In genomic region chr6:56955171-56956155, GRCh38 we compare ENCODE assay signal across 1 cellular context.
TF ChIP-seq lines count a peak whose summit lies in the region.

No MANE protein-coding gene starts in this region.

TF ChIP-seq in HepG2, 621 proteins besides CTCF, POLR2A, EP300 and RAD21 (continued from another document and continues in another):
- TF ChIP-seq, protein P1, sequence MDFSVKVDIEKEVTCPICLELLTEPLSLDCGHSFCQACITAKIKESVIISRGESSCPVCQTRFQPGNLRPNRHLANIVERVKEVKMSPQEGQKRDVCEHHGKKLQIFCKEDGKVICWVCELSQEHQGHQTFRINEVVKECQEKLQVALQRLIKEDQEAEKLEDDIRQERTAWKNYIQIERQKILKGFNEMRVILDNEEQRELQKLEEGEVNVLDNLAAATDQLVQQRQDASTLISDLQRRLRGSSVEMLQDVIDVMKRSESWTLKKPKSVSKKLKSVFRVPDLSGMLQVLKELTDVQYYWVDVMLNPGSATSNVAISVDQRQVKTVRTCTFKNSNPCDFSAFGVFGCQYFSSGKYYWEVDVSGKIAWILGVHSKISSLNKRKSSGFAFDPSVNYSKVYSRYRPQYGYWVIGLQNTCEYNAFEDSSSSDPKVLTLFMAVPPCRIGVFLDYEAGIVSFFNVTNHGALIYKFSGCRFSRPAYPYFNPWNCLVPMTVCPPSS (IDR thresholded peaks at IDR 0.05) = no peak
- TF ChIP-seq HOXA5 (CRISPR knock-in tag; IDR thresholded peaks at IDR 0.05) (peak; percentile 76; the same call in 1 of the 2 replicates), ATRX (CRISPR knock-in tag; IDR thresholded peaks at IDR 0.05; ENCODE audit: borderline replicate concordance) (no peak), ZSCAN31 (CRISPR knock-in tag; IDR thresholded peaks at IDR 0.05; ENCODE audit: low read depth) (peak; percentile 60; the same call in 1 of the 2 replicates), HINFP (CRISPR knock-in tag; IDR thresholded peaks at IDR 0.05; ENCODE audit: low read depth) (peak; percentile 95), ATF2 (CRISPR knock-in tag; IDR thresholded peaks at IDR 0.05) (peak; percentile 29; the same call in 1 of the 2 replicates), ZNF136 (CRISPR knock-in tag; IDR thresholded peaks at IDR 0.05; ENCODE audit: low read depth) (no peak), SAP130 (CRISPR knock-in tag; IDR thresholded peaks at IDR 0.05; ENCODE audit: low read depth) (peak; percentile 59), ZNF703 (CRISPR knock-in tag; IDR thresholded peaks at IDR 0.05; ENCODE audit: borderline replicate concordance) (0 out of 2 replicates have a peak, but pooled peaks have one; percentile 32), SIX1 (CRISPR knock-in tag; IDR thresholded peaks at IDR 0.05; ENCODE audit: borderline replicate concordance) (no peak), HMGXB4 (CRISPR knock-in tag; IDR thresholded peaks at IDR 0.05; ENCODE audit: borderline replicate concordance in 1 of 2, low read depth in 1 of 2) (peak; percentile 90 to 97), MED8 (CRISPR knock-in tag; IDR thresholded peaks at IDR 0.05; ENCODE audit: insufficient replicate concordance) (peak; percentile 37), ERF (CRISPR knock-in tag; IDR thresholded peaks at IDR 0.05) (0 out of 2 replicates have a peak, but pooled peaks have one; percentile 54), HNRNPUL1 (IDR thresholded peaks at IDR 0.05; ENCODE audit: low read depth, low read length) (no peak), ZNF749 (CRISPR knock-in tag; IDR thresholded peaks at IDR 0.05; ENCODE audit: borderline replicate concordance) (no peak), ZC3H4 (CRISPR knock-in tag; IDR thresholded peaks at IDR 0.05; ENCODE audit: borderline replicate concordance) (no peak), CENPT (CRISPR knock-in tag; IDR thresholded peaks at IDR 0.05; ENCODE audit: low read depth) (0 out of 2 replicates have a peak, but pooled peaks have one; percentile 27), NR2F6 (IDR thresholded peaks at IDR 0.05) (no peak), NR2F6 (CRISPR knock-in tag; IDR thresholded peaks at IDR 0.05) (peak; percentile 26; the same call in 1 of the 2 replicates), U2AF2 (IDR thresholded peaks at IDR 0.05; ENCODE audit: low read depth, low read length) (no peak), GTF3A (CRISPR knock-in tag; conservative IDR thresholded peaks at IDR 0.05) (no peak), ZNF460 (CRISPR knock-in tag; IDR thresholded peaks at IDR 0.05; ENCODE audit: borderline replicate concordance) (no peak), ZNF160 (CRISPR knock-in tag; IDR thresholded peaks at IDR 0.05) (no peak), ZBTB46 (CRISPR knock-in tag; IDR thresholded peaks at IDR 0.05; ENCODE audit: borderline replicate concordance) (no peak), HOXA3 (CRISPR knock-in tag; IDR thresholded peaks at IDR 0.05) (peak; percentile 36; the same call in 1 of the 2 replicates), BHLHE40 (IDR thresholded peaks at IDR 0.05; ENCODE audit: low read length) (0 out of 2 replicates have a peak, but pooled peaks have one; percentile 7), FOXP1 (IDR thresholded peaks at IDR 0.05) (no peak), FOXP1 (CRISPR knock-in tag; IDR thresholded peaks at IDR 0.05) (no peak), GFI1 (CRISPR knock-in tag; IDR thresholded peaks at IDR 0.05; ENCODE audit: borderline replicate concordance) (peak; percentile 69; the same call in 1 of the 2 replicates), ZNF225 (CRISPR knock-in tag; IDR thresholded peaks at IDR 0.05) (no peak), JDP2 (CRISPR knock-in tag; IDR thresholded peaks at IDR 0.05; ENCODE audit: borderline replicate concordance) (no peak), ZNF556 (CRISPR knock-in tag; IDR thresholded peaks at IDR 0.05; ENCODE audit: borderline replicate concordance) (peak; percentile 85; the same call in 1 of the 2 replicates)
- TF ChIP-seq, protein P2, sequence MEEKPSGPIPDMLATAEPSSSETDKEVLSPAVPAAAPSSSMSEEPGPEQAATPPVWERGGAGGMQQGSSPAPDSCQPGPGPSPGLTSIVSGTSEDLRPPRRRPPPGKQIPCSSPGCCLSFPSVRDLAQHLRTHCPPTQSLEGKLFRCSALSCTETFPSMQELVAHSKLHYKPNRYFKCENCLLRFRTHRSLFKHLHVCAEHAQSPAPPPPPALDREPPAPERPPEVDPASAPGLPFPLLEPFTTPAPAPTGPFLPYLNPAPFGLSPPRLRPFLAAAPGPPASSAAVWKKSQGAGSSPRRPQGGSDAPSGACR (CRISPR knock-in tag; IDR thresholded peaks at IDR 0.05) = peak; percentile 66; the same call in 1 of the 2 replicates
- TF ChIP-seq, protein P3, sequence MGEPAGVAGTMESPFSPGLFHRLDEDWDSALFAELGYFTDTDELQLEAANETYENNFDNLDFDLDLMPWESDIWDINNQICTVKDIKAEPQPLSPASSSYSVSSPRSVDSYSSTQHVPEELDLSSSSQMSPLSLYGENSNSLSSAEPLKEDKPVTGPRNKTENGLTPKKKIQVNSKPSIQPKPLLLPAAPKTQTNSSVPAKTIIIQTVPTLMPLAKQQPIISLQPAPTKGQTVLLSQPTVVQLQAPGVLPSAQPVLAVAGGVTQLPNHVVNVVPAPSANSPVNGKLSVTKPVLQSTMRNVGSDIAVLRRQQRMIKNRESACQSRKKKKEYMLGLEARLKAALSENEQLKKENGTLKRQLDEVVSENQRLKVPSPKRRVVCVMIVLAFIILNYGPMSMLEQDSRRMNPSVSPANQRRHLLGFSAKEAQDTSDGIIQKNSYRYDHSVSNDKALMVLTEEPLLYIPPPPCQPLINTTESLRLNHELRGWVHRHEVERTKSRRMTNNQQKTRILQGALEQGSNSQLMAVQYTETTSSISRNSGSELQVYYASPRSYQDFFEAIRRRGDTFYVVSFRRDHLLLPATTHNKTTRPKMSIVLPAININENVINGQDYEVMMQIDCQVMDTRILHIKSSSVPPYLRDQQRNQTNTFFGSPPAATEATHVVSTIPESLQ (CRISPR knock-in tag; conservative IDR thresholded peaks at IDR 0.05) = no peak
- TF ChIP-seq, protein P4, sequence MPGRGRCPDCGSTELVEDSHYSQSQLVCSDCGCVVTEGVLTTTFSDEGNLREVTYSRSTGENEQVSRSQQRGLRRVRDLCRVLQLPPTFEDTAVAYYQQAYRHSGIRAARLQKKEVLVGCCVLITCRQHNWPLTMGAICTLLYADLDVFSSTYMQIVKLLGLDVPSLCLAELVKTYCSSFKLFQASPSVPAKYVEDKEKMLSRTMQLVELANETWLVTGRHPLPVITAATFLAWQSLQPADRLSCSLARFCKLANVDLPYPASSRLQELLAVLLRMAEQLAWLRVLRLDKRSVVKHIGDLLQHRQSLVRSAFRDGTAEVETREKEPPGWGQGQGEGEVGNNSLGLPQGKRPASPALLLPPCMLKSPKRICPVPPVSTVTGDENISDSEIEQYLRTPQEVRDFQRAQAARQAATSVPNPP (CRISPR knock-in tag; IDR thresholded peaks at IDR 0.05) = 0 out of 2 replicates have a peak, but pooled peaks have one; percentile 10
- TF ChIP-seq, protein P5, sequence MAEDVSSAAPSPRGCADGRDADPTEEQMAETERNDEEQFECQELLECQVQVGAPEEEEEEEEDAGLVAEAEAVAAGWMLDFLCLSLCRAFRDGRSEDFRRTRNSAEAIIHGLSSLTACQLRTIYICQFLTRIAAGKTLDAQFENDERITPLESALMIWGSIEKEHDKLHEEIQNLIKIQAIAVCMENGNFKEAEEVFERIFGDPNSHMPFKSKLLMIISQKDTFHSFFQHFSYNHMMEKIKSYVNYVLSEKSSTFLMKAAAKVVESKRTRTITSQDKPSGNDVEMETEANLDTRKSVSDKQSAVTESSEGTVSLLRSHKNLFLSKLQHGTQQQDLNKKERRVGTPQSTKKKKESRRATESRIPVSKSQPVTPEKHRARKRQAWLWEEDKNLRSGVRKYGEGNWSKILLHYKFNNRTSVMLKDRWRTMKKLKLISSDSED (CRISPR knock-in tag; IDR thresholded peaks at IDR 0.05) = no peak
- TF ChIP-seq, protein P6, sequence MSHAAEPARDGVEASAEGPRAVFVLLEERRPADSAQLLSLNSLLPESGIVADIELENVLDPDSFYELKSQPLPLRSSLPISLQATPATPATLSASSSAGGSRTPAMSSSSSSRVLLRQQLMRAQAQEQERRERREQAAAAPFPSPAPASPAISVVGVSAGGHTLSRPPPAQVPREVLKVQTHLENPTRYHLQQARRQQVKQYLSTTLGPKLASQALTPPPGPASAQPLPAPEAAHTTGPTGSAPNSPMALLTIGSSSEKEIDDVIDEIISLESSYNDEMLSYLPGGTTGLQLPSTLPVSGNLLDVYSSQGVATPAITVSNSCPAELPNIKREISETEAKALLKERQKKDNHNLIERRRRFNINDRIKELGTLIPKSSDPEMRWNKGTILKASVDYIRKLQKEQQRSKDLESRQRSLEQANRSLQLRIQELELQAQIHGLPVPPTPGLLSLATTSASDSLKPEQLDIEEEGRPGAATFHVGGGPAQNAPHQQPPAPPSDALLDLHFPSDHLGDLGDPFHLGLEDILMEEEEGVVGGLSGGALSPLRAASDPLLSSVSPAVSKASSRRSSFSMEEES (CRISPR knock-in tag; IDR thresholded peaks at IDR 0.05) = 0 out of 2 replicates have a peak, but pooled peaks have one; percentile 34
- TF ChIP-seq, protein P7, sequence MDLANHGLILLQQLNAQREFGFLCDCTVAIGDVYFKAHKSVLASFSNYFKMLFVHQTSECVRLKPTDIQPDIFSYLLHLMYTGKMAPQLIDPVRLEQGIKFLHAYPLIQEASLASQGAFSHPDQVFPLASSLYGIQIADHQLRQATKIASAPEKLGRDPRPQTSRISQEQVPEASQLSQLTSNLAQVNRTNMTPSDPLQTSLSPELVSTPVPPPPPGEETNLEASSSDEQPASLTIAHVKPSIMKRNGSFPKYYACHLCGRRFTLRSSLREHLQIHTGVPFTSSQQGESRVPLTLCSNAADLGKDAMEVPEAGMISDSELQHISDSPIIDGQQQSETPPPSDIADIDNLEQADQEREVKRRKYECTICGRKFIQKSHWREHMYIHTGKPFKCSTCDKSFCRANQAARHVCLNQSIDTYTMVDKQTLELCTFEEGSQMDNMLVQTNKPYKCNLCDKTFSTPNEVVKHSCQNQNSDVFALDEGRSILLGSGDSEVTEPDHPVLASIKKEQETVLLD (CRISPR knock-in tag; IDR thresholded peaks at IDR 0.05; ENCODE audit: low read depth) = no peak; the same call in 1 of the 2 replicates
- TF ChIP-seq, protein P8, sequence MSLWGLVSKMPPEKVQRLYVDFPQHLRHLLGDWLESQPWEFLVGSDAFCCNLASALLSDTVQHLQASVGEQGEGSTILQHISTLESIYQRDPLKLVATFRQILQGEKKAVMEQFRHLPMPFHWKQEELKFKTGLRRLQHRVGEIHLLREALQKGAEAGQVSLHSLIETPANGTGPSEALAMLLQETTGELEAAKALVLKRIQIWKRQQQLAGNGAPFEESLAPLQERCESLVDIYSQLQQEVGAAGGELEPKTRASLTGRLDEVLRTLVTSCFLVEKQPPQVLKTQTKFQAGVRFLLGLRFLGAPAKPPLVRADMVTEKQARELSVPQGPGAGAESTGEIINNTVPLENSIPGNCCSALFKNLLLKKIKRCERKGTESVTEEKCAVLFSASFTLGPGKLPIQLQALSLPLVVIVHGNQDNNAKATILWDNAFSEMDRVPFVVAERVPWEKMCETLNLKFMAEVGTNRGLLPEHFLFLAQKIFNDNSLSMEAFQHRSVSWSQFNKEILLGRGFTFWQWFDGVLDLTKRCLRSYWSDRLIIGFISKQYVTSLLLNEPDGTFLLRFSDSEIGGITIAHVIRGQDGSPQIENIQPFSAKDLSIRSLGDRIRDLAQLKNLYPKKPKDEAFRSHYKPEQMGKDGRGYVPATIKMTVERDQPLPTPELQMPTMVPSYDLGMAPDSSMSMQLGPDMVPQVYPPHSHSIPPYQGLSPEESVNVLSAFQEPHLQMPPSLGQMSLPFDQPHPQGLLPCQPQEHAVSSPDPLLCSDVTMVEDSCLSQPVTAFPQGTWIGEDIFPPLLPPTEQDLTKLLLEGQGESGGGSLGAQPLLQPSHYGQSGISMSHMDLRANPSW (CRISPR knock-in tag; IDR thresholded peaks at IDR 0.05; ENCODE audit: borderline replicate concordance) = no peak
